24 cellular contexts compared by ENCODE assay signal in genomic region chr18:6357668-6358067, GRCh38.
"Had no signal": no experiment of that assay in that cellular context is flagged by ENCODE, and none has a peak within 500 bp of the region (broad histone marks: within the 10 kb centered on the region; RNA-seq: fewer than 3 reads in every experiment).

No MANE protein-coding gene starts in this region.

- H3K27me3 ChIP-seq: gastrocnemius medialis, heart left ventricle, hepatocyte, neural progenitor cell, right atrium auricular region, tibial nerve, upper lobe of right lung, uterus had no signal

- H3K27ac Mint-ChIP-seq: immature natural killer cell; neural progenitor cell; stimulated activated memory B cell treated with anti-CD40 and anti-IgM and Interleukin-4, amounts not matched to agents 10 μg/mL and 1 μg/mL and 100 μg/mL, for 72 hours; stimulated activated naive CD8-positive, alpha-beta T cell treated with anti-CD3 and anti-CD28 coated beads, Interleukin-15, Interleukin-2, amounts not matched to agents 100 ng/mL and 50 ng/mL, for 24 hours had no signal

- H3K4me2 ChIP-seq: hepatocyte, neural progenitor cell had no signal

- DNase-seq: cerebellar nuclear complex; cortex of kidney; effector CD4-positive, alpha-beta T cell; foreskin fibroblast; gastrocnemius medialis; heart left ventricle; immature natural killer cell; islet precursor cell; left ventricle myocardium superior; lower lobe of right lung; mucosa of descending colon; naive B cell; stimulated activated CD4-positive, alpha-beta T cell treated with anti-CD3 and anti-CD28 coated beads, Interleukin-4, amount 100 ng/mL, for 4 hours; upper lobe of right lung; uterus had no signal

- H3K27me3 Mint-ChIP-seq: naive B cell; natural killer cell treated with Interleukin-12 subunit alpha and Interleukin-12 subunit beta and Interleukin-15 and Interleukin-18, amount 100 ng/mL, for 72 hours; stimulated activated memory B cell treated with anti-CD40 and anti-IgM and Interleukin-4, amounts not matched to agents 10 μg/mL and 1 μg/mL and 100 μg/mL, for 72 hours; stimulated activated naive CD8-positive, alpha-beta T cell treated with anti-CD3 and anti-CD28 coated beads, Interleukin-15, Interleukin-2, amounts not matched to agents 100 ng/mL and 50 ng/mL, for 24 hours had no signal

- H3K9me3 Mint-ChIP-seq: immature natural killer cell; naive B cell; natural killer cell treated with Interleukin-12 subunit alpha and Interleukin-12 subunit beta and Interleukin-15 and Interleukin-18, amount 100 ng/mL, for 72 hours; neural progenitor cell; stimulated activated naive CD8-positive, alpha-beta T cell treated with anti-CD3 and anti-CD28 coated beads, Interleukin-15, Interleukin-2, amounts not matched to agents 100 ng/mL and 50 ng/mL, for 24 hours had no signal

- H3K36me3 Mint-ChIP-seq: immature natural killer cell; natural killer cell treated with Interleukin-12 subunit alpha and Interleukin-12 subunit beta and Interleukin-15 and Interleukin-18, amount 100 ng/mL, for 72 hours; neural progenitor cell; stimulated activated memory B cell treated with anti-CD40 and anti-IgM and Interleukin-4, amounts not matched to agents 10 μg/mL and 1 μg/mL and 100 μg/mL, for 72 hours had no signal

- H3K4me1 ChIP-seq: gastrocnemius medialis, heart left ventricle, lower lobe of right lung, neural progenitor cell, prostate gland, tibial nerve, upper lobe of right lung, uterus had no signal

- H3K4me3 ChIP-seq: gastrocnemius medialis, heart left ventricle, hepatocyte, lower lobe of right lung, mucosa of descending colon, neural progenitor cell, prostate gland, right atrium auricular region, thoracic aorta, tibial nerve, upper lobe of right lung, uterus had no signal

- H2AFZ ChIP-seq: hepatocyte, neural progenitor cell had no signal

- H3K4me3 Mint-ChIP-seq: immature natural killer cell; naive B cell; natural killer cell treated with Interleukin-12 subunit alpha and Interleukin-12 subunit beta and Interleukin-15 and Interleukin-18, amount 100 ng/mL, for 72 hours; neural progenitor cell; stimulated activated memory B cell treated with anti-CD40 and anti-IgM and Interleukin-4, amounts not matched to agents 10 μg/mL and 1 μg/mL and 100 μg/mL, for 72 hours; stimulated activated naive CD8-positive, alpha-beta T cell treated with anti-CD3 and anti-CD28 coated beads, Interleukin-15, Interleukin-2, amounts not matched to agents 100 ng/mL and 50 ng/mL, for 24 hours had no signal

- H3K27ac ChIP-seq: gastrocnemius medialis, heart left ventricle, hepatocyte, lower lobe of right lung, neural progenitor cell, prostate gland, right atrium auricular region, thoracic aorta, tibial nerve, upper lobe of right lung, uterus had no signal

- H3K9me3 ChIP-seq: gastrocnemius medialis, heart left ventricle, lower lobe of right lung, mucosa of descending colon, prostate gland, right atrium auricular region, thoracic aorta, tibial nerve, upper lobe of right lung, uterus had no signal

- H3K9ac ChIP-seq: neural progenitor cell had no signal

- H3K36me3 ChIP-seq: gastrocnemius medialis, heart left ventricle, lower lobe of right lung, neural progenitor cell, prostate gland, right atrium auricular region, thoracic aorta, tibial nerve, upper lobe of right lung, uterus had no signal
